ENCODE assay signal across 21 cellular contexts in genomic region chr9:136081826-136082495, GRCh38. TPM values are rescaled to one million over a fixed set of nuclear protein-coding genes. Genes with fewer than 3 reads are reported as not detected.
A peak's percentile ranks its signal among the peaks of the same experiment; 100 is the strongest.
DNase-seq lines count a peak whose midpoint lies in the region; ATAC-seq and TF ChIP-seq lines count a peak whose summit lies in the region.
"Had no signal": no experiment of that assay in that cellular context is flagged by ENCODE, and none has a peak within 500 bp of the region (broad histone marks: within the 10 kb centered on the region; RNA-seq: fewer than 3 reads in every experiment).

No MANE protein-coding gene starts in this region.

- H3K27ac ChIP-seq in A673 (ENCODE audit: low read depth, low read length, poor library complexity, severe bottlenecking) (peak overlapping the region; percentile 28), trophoblast cell (ENCODE audit: low read depth, low read length) (no peak overlapping the region)
- H3K27ac ChIP-seq: brain microvascular endothelial cell, colonic mucosa had no signal

- no peak overlapping the region for H2BK5ac ChIP-seq in trophoblast cell (ENCODE audit: low read depth, low read length, poor library complexity)

- H3K27me3 ChIP-seq in A673 (replicated peaks; ENCODE audit: insufficient read depth, low read depth, low read length, poor library complexity) (no peaks in the 10 kb centered on the region), trophoblast cell (ENCODE audit: insufficient read depth, low read length) (no peaks in the 10 kb centered on the region)
- H3K27me3 ChIP-seq: brain microvascular endothelial cell, colonic mucosa had no signal

- H3K4me1 Mint-ChIP-seq in chondrocyte (ENCODE audit: low read depth) (peaks cover 38% of the 10 kb centered on the region), type B pancreatic cell (ENCODE audit: unreplicated experiment) (peaks cover 9% of the 10 kb centered on the region)

- DNase-seq in A673 (ENCODE audit: low spot score) (no peak), DMS79 (lab: John Stamatoyannopoulos, UW) (peak; percentile 66), chondrocyte (ENCODE audit: low spot score) (peak; percentile 72), trophoblast cell (no peak), type B pancreatic cell (ENCODE audit: extremely low spot score, unreplicated experiment) (no peak)
- DNase-seq in activated CD4-positive, CD25-positive, alpha-beta regulatory T cell treated with anti-CD3 and anti-CD28 coated beads, Interleukin-2, amount 50 U/mL, for 72 hours, result no peak
- DNase-seq in NK-92 treated with Interleukin-12 subunit alpha and Interleukin-12 subunit beta, amount 100 ng/mL, for 24 hours (lab: John Stamatoyannopoulos, UW), result no peak
- DNase-seq: activated CD4-positive, alpha-beta T cell treated with anti-CD3 and anti-CD28 coated beads, Interleukin-2, amount 50 U/mL, for 48 hours; activated effector memory CD4-positive, alpha-beta T cell treated with Interleukin-2 at 50 U/mL for 16 hours; brain microvascular endothelial cell; CD4-positive, CD25-positive, alpha-beta regulatory T cell; colonic mucosa; effector memory CD8-positive, alpha-beta T cell; GF-D8; HFFc6; Kasumi-1; NCI-H1092; NCI-H446; occipital lobe had no signal

- no peaks in the 10 kb centered on the region for H3K9me3 ChIP-seq in A673 (ENCODE audit: low read depth, low read length, poor library complexity, severe bottlenecking)
- H3K9me3 ChIP-seq in trophoblast cell (ENCODE audit: insufficient read depth, low read depth, low read length), result peaks cover 2% of the 10 kb centered on the region
- H3K9me3 ChIP-seq: colonic mucosa had no signal

- no peak for ATAC-seq in HG03457 (IDR thresholded peaks at IDR 0.05; ENCODE audit: unreplicated experiment)
- ATAC-seq: effector memory CD8-positive, alpha-beta T cell; WTC11 had no signal

- H4K12ac ChIP-seq in trophoblast cell (ENCODE audit: low read depth, low read length), result no peak overlapping the region

- POLR2A ChIA-PET in A673 (lab: Charles Lee; ENCODE audit: low non-redundant PET), result no interaction called here

- no peak overlapping the region for H3K18ac ChIP-seq in trophoblast cell (ENCODE audit: low read length)

- H3K4me2 ChIP-seq in trophoblast cell (ENCODE audit: low read length), result no peak overlapping the region

- intact Hi-C loops in A673 (cut with micrococcal nuclease; ENCODE audit: unreplicated experiment), result no loop called here

- H2BK120ac ChIP-seq in trophoblast cell (ENCODE audit: insufficient read depth, low read length, poor library complexity), result no peak overlapping the region

- H3K27ac Mint-ChIP-seq in chondrocyte (ENCODE audit: unreplicated experiment), result no peak overlapping the region
- no peak overlapping the region for H3K27ac Mint-ChIP-seq in type B pancreatic cell
- H3K27ac Mint-ChIP-seq: CD4-positive, CD25-positive, alpha-beta regulatory T cell; HFFc6 had no signal

- H2BK12ac ChIP-seq in trophoblast cell (ENCODE audit: low read length), result no peak overlapping the region

- CTCF ChIA-PET in A673 (lab: Charles Lee), result no interaction called here

- H3K4ac ChIP-seq in trophoblast cell (ENCODE audit: low read depth, low read length), result no peak overlapping the region

- WGBS in trophoblast cell (ENCODE audit: extremely low coverage, insufficient coverage, insufficient read length), result no CpG with 5 or more reads among the region's 24 CpGs

- H3K9ac ChIP-seq in trophoblast cell (ENCODE audit: low read length), result no peak overlapping the region

- H3K36me3 ChIP-seq in A673 (ENCODE audit: insufficient read depth, low read length, poor library complexity, severe bottlenecking) (no peaks in the 10 kb centered on the region), trophoblast cell (ENCODE audit: control insufficient read depth in 1 of 2, insufficient read depth in 2 of 2, low read length in 2 of 2) (peaks cover 0 to 7% of the 10 kb centered on the region in 2 experiments)
- H3K36me3 ChIP-seq: colonic mucosa had no signal

- no TSS peak for BruUV-seq in A673 (replicated peaks; lab: Mats Ljungman, UMichigan)

- H3K23ac ChIP-seq in trophoblast cell (ENCODE audit: low read length), result no peak overlapping the region

- no peak overlapping the region for H4K91ac ChIP-seq in trophoblast cell (ENCODE audit: low read depth, low read length)

- H2AK5ac ChIP-seq in trophoblast cell (ENCODE audit: low read length), result no peak overlapping the region

- H3K79me1 ChIP-seq in trophoblast cell (ENCODE audit: low read length), result no peaks in the 10 kb centered on the region

- H3K79me2 ChIP-seq in trophoblast cell (ENCODE audit: control insufficient read depth, insufficient read depth, low read length, poor library complexity), result no peaks in the 10 kb centered on the region

- H3K9me3 Mint-ChIP-seq in chondrocyte (ENCODE audit: low read depth) (no peaks in the 10 kb centered on the region), type B pancreatic cell (no peaks in the 10 kb centered on the region)
- H3K9me3 Mint-ChIP-seq: CD4-positive, CD25-positive, alpha-beta regulatory T cell; effector memory CD8-positive, alpha-beta T cell; HFFc6; WTC11 had no signal

- H3K14ac ChIP-seq in trophoblast cell (ENCODE audit: low read length), result no peak overlapping the region

- no peak overlapping the region for H4K8ac ChIP-seq in trophoblast cell (ENCODE audit: low read depth, low read length)

- no peak for TF ChIP-seq CTCF in A673 (conservative IDR thresholded peaks at IDR 0.05; ENCODE audit: low read depth, low read length)
- TF ChIP-seq CTCF in chondrocyte (IDR thresholded peaks at IDR 0.05), result no peak
- TF ChIP-seq CTCF in type B pancreatic cell (conservative IDR thresholded peaks at IDR 0.05), result no peak

- H3K4me3 ChIP-seq in A673 (ENCODE audit: low read depth, low read length, poor library complexity, severe bottlenecking) (no peak overlapping the region), trophoblast cell (ENCODE audit: low read depth, low read length) (peak overlapping the region; percentile 25)
- H3K4me3 ChIP-seq: colonic mucosa had no signal

- no peak overlapping the region for H2AFZ ChIP-seq in trophoblast cell (ENCODE audit: insufficient read depth, low read length, poor library complexity)

- H3K4me1 ChIP-seq in A673 (ENCODE audit: insufficient read depth, low read length, poor library complexity, severe bottlenecking) (peaks cover 24% of the 10 kb centered on the region), trophoblast cell (ENCODE audit: control insufficient read depth in 1 of 2, insufficient read depth in 2 of 2, low read length in 2 of 2) (no peaks in the 10 kb centered on the region)
- H3K4me1 ChIP-seq: colonic mucosa had no signal

- H3K36me3 Mint-ChIP-seq in chondrocyte (ENCODE audit: low read depth), result no peaks in the 10 kb centered on the region
- no peaks in the 10 kb centered on the region for H3K36me3 Mint-ChIP-seq in type B pancreatic cell
- H3K36me3 Mint-ChIP-seq: CD4-positive, CD25-positive, alpha-beta regulatory T cell; WTC11 had no signal

- no peaks in the 10 kb centered on the region for H3K27me3 Mint-ChIP-seq in chondrocyte (ENCODE audit: low read depth)
- no peaks in the 10 kb centered on the region for H3K27me3 Mint-ChIP-seq in type B pancreatic cell
- H3K27me3 Mint-ChIP-seq: CD4-positive, CD25-positive, alpha-beta regulatory T cell; effector memory CD8-positive, alpha-beta T cell had no signal

- H3K4me3 Mint-ChIP-seq in chondrocyte (ENCODE audit: unreplicated experiment) (no peak overlapping the region), type B pancreatic cell (no peak overlapping the region)
- H3K4me3 Mint-ChIP-seq: CD4-positive, CD25-positive, alpha-beta regulatory T cell; effector memory CD8-positive, alpha-beta T cell; HFFc6; WTC11 had no signal

RNA-seq across cellular contexts. Expression of gene NACC2, which starts 13.1 kb away (rescaled TPM):
- total RNA-seq in A673 (2021), result 19.5 and 22.7 TPM in 2 replicates
- 42.6 to 52.4 TPM (median 51.0 TPM) in 3 replicates for total RNA-seq in chondrocyte
- polyA plus RNA-seq in trophoblast cell (2013), result 13.9 and 14.5 TPM in 2 replicates
- 9.3 and 15.1 TPM in 2 replicates for total RNA-seq in type B pancreatic cell (ENCODE audit: low replicate concordance)

RNA-seq across cellular contexts. Expression of gene TMEM250, which starts 36.7 kb away (rescaled TPM):
- total RNA-seq in A673 (2021), result 44.7 and 48.4 TPM in 2 replicates
- total RNA-seq in chondrocyte, result 31.9 to 37.3 TPM (median 35.9 TPM) in 3 replicates
- polyA plus RNA-seq in trophoblast cell (2013), result 18.2 and 18.3 TPM in 2 replicates
- total RNA-seq in type B pancreatic cell (ENCODE audit: low replicate concordance), result 37.9 and 53.7 TPM in 2 replicates

Comparison
In these comparisons a context has a peak if more than half of its experiments do, and no peak if none do; other contexts are left out.
1. DNase-seq: peak in DMS79 (single experiment) and chondrocyte (single experiment); none in A673 (single experiment), trophoblast cell (0 of 2), activated CD4-positive, CD25-positive, alpha-beta regulatory T cell treated with anti-CD3 and anti-CD28 coated beads, Interleukin-2, amount 50 U/mL, for 72 hours (single experiment), NK-92 treated with Interleukin-12 subunit alpha and Interleukin-12 subunit beta, amount 100 ng/mL, for 24 hours (single experiment) and type B pancreatic cell (single experiment).